In the genomic region with DNA sequence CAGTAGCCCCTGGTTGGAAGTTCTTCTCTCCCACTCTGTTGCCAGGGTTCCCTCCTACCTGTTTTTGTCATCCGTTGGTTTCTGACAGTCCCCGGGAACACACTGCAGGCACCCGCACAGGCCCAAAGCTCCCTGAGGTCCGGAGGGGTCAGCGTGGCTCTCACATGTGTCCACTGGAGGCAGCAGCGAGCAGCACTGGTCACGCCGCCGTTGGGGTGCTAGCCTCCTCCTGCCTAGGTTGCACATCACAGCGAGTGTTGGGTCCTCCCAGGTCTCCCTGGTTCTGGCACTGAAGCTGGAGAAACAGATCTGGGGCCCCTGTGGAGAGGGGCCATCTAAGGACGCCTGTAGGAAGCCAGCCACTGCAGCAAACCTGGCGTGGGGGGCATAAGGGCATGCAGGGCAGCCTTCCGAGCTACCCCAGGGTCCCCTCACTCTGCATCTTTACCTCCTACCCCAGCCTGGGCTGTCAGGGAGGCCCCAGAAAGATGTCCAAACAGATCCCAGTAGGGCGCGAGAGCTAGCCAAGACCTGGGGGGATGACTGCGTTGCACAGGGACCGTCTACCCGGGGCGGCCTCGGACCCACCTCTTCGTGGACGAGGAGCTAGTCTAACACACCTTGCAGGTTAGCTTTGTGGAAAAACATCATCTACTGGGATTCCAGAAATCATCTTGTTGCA, we compare ENCODE assay signal across 8 cellular contexts. TPM values are rescaled to one million over a fixed set of nuclear protein-coding genes. Genes with fewer than 3 reads are reported as not detected.
DNase-seq lines count a peak whose midpoint lies in the region; TF ChIP-seq lines count a peak whose summit lies in the region.

No MANE protein-coding gene starts in this region.

- H3K9me3 Mint-ChIP-seq in Calu3 (ENCODE audit: low read depth, unreplicated experiment): no peaks in the 10 kb centered on the region

- H3K27ac ChIP-seq in mammary epithelial cell (ENCODE audit: insufficient read depth, low read depth, low read length) (no peak overlapping the region), mesendoderm (ENCODE audit: low read depth, low read length) (no peak overlapping the region)

- H4K8ac ChIP-seq in mesendoderm (ENCODE audit: low read depth, low read length): no peak overlapping the region

- H3K4me3 ChIP-seq in mammary epithelial cell (replicated peaks in 1 of 3; ENCODE audit: insufficient read depth in 1 of 3, low read depth in 2 of 3, low read length in 3 of 3) (no peak overlapping the region), mesendoderm (ENCODE audit: low read length) (no peak overlapping the region)

- no peaks in the 10 kb centered on the region for H3K9me3 ChIP-seq in mammary epithelial cell (replicated peaks; ENCODE audit: insufficient read depth, low read length)

- no peaks in the 10 kb centered on the region for H4K20me1 ChIP-seq in mammary epithelial cell (ENCODE audit: insufficient read depth, low read length)

- H4K5ac ChIP-seq in mesendoderm (ENCODE audit: low read length): no peak overlapping the region

- in situ Hi-C loops in mammary epithelial cell (cut with MboI; ENCODE audit: low sequenced_read_pairs in 2 of 2) (no loop called here), G401 (cut with HindIII; ENCODE audit: low sequenced_read_pairs) (no loop called here)

- H3K4me3 Mint-ChIP-seq in Calu3 (ENCODE audit: low read depth, unreplicated experiment): no peak overlapping the region

- intact Hi-C loops in Calu3 (cut with micrococcal nuclease; ENCODE audit: unreplicated experiment): no loop called here
- intact Hi-C loops in mammary epithelial cell (cut with micrococcal nuclease): no loop called here

- H3K23ac ChIP-seq in mesendoderm (ENCODE audit: low read length): no peak overlapping the region

- no peak overlapping the region for H3K18ac ChIP-seq in mesendoderm (ENCODE audit: low read length)

- peak; percentile 16 for DNase-seq in Calu3
- peak; percentile 31 for DNase-seq in OCI-M1 (lab: John Stamatoyannopoulos, UW)
- no peak for DNase-seq in mammary epithelial cell
- DNase-seq in mesendoderm: peak; percentile 25
- DNase-seq in NCI-H1417 treated with DMSO at 0.1 percent for 48 hours (lab: John Stamatoyannopoulos, UW): no peak
- DNase-seq in G401 (ENCODE audit: low spot score): no peak
- DNase-seq in NCI-H2196 treated with DMSO at 0.1 percent for 48 hours (lab: John Stamatoyannopoulos, UW; ENCODE audit: unreplicated experiment): no peak
- no peak for DNase-seq in COLO829 (ENCODE audit: low spot score)

- WGBS in mammary epithelial cell (ENCODE audit: low coverage, missing lambda C conversion rate): 90% methylated on average over 21 of the region's 22 CpGs
- WGBS in mesendoderm (ENCODE audit: extremely low coverage, insufficient coverage, low lambda C conversion rate): no CpG with 5 or more reads among the region's 22 CpGs

- no peak overlapping the region for H3K4ac ChIP-seq in mesendoderm (ENCODE audit: low read depth, low read length)

- no TSS peak for BruUV-seq in Calu3 (replicated peaks; lab: Mats Ljungman, UMichigan)
- no TSS peak for BruUV-seq in mammary epithelial cell (replicated peaks; lab: Mats Ljungman, UMichigan)

- H3K4me2 ChIP-seq in mammary epithelial cell (ENCODE audit: insufficient read depth, low read depth, low read length) (no peak overlapping the region), mesendoderm (ENCODE audit: low read length) (no peak overlapping the region)

- H3K9ac ChIP-seq in mammary epithelial cell (ENCODE audit: insufficient read depth, low read length): no peak overlapping the region
- H3K9ac ChIP-seq in mesendoderm (ENCODE audit: low read length): no peak overlapping the region

- CTCF ChIA-PET in Calu3 (lab: Charles Lee): interaction anchor here (1.0 kb wide), 1 partner anchor 53 kb away, joined by 6 read pairs; the partner anchor contains the start of gene STK32C
- CTCF ChIA-PET in mammary epithelial cell (lab: Charles Lee; ENCODE audit: low non-redundant PET): interaction anchor here (0.6 kb wide), 1 partner anchor 141 kb away, joined by 3 read pairs; no protein-coding TSS in a partner anchor

- no peaks in the 10 kb centered on the region for H3K79me1 ChIP-seq in mesendoderm (ENCODE audit: low read length)

- H2BK15ac ChIP-seq in mesendoderm (replicated peaks; ENCODE audit: low read depth): no peak overlapping the region

- no peak overlapping the region for H2BK5ac ChIP-seq in mesendoderm (ENCODE audit: low read length)

- H2AFZ ChIP-seq in mammary epithelial cell (ENCODE audit: low read depth, low read length): no peak overlapping the region

- no peak overlapping the region for H3K56ac ChIP-seq in mesendoderm (ENCODE audit: low read length)

- TF ChIP-seq CTCF in Calu3 (IDR thresholded peaks at IDR 0.05; ENCODE audit: unreplicated experiment) (no peak), mammary epithelial cell (conservative IDR thresholded peaks at IDR 0.05 in 1 of 2, IDR thresholded peaks at IDR 0.05 in 1 of 2; ENCODE audit: extremely low read depth in 1 of 2, insufficient read depth in 1 of 2, low read depth in 1 of 2, low read length in 2 of 2) (peak; percentile 29 to 36)

- no peaks in the 10 kb centered on the region for H3K79me2 ChIP-seq in mammary epithelial cell (ENCODE audit: insufficient read depth, low read length)
- no peaks in the 10 kb centered on the region for H3K79me2 ChIP-seq in mesendoderm (ENCODE audit: control insufficient read depth, insufficient read depth, low read length)

- H2AK5ac ChIP-seq in mesendoderm (ENCODE audit: low read length): no peak overlapping the region

- H2BK120ac ChIP-seq in mesendoderm (ENCODE audit: low read depth, low read length): no peak overlapping the region

- no peak overlapping the region for H3K27ac Mint-ChIP-seq in Calu3 (ENCODE audit: unreplicated experiment)

- no peaks in the 10 kb centered on the region for H3K36me3 ChIP-seq in mammary epithelial cell (ENCODE audit: insufficient read depth, low read length)
- H3K36me3 ChIP-seq in mesendoderm (ENCODE audit: control insufficient read depth, insufficient read depth, low read length): peaks cover 2% of the 10 kb centered on the region

- no peaks in the 10 kb centered on the region for H3K27me3 Mint-ChIP-seq in Calu3 (ENCODE audit: unreplicated experiment)

- H3K4me1 Mint-ChIP-seq in Calu3 (ENCODE audit: low read depth, unreplicated experiment): no peaks in the 10 kb centered on the region

- H3K27me3 ChIP-seq in mammary epithelial cell (ENCODE audit: insufficient read depth, low read length) (no peaks in the 10 kb centered on the region), mesendoderm (ENCODE audit: insufficient read depth, low read length, poor library complexity) (no peaks in the 10 kb centered on the region)

- dilution Hi-C loops in mammary epithelial cell (cut with HindIII; ENCODE audit: low sequenced_read_pairs): no loop called here

- H3K4me1 ChIP-seq in mammary epithelial cell (ENCODE audit: insufficient read depth, low read length) (no peaks in the 10 kb centered on the region), mesendoderm (ENCODE audit: control insufficient read depth, low read depth, low read length) (no peaks in the 10 kb centered on the region)

- peaks cover 5% of the 10 kb centered on the region for H3K36me3 Mint-ChIP-seq in Calu3 (ENCODE audit: insufficient read depth, unreplicated experiment)

RNA-seq across cellular contexts. Expression of gene LRRC27, which starts 28.9 kb away (rescaled TPM):
- 4.6 and 5.0 TPM in 2 replicates for total RNA-seq in Calu3 (2022)
- 1 to 10 TPM; 6.1 to 6.8 TPM for total RNA-seq in mammary epithelial cell
- 2.0 TPM for polyA plus RNA-seq in mammary epithelial cell
- polyA minus RNA-seq in mammary epithelial cell: 1.3 TPM
- 1.7 TPM for polyA plus RNA-seq in mesendoderm (2013, experiment 1 of 2)
- polyA plus RNA-seq in mesendoderm (2013, experiment 2 of 2): 1.8 TPM
- 3.7 and 11.0 TPM in 2 replicates for total RNA-seq in G401 (2014; rRNA removed; shearing (Covaris generic))

RNA-seq across cellular contexts. Expression of gene PWWP2B, which starts 36.1 kb away (rescaled TPM):
- 12.9 and 15.8 TPM in 2 replicates for total RNA-seq in Calu3 (2022)
- 10 to 100 TPM; 10.7 to 12.3 TPM for total RNA-seq in mammary epithelial cell
- polyA plus RNA-seq in mammary epithelial cell: 4.3 TPM
- polyA minus RNA-seq in mammary epithelial cell: 2.8 TPM
- polyA plus RNA-seq in mesendoderm (2013, experiment 1 of 2): 4.0 TPM
- 3.9 TPM for polyA plus RNA-seq in mesendoderm (2013, experiment 2 of 2)
- 24.5 and 27.6 TPM in 2 replicates for total RNA-seq in G401 (2014; rRNA removed; shearing (Covaris generic))

RNA-seq across cellular contexts. Expression of gene STK32C, which starts 53.2 kb away (rescaled TPM):
- total RNA-seq in Calu3 (2022) (13.5 and 16.0 TPM in 2 replicates), mammary epithelial cell (1 to 10 TPM; 2.5 to 9.2 TPM)
- 9.0 TPM for polyA plus RNA-seq in mammary epithelial cell
- 0.36 TPM for polyA minus RNA-seq in mammary epithelial cell
- polyA plus RNA-seq in mesendoderm (2013, experiment 1 of 2): 3.8 TPM
- polyA plus RNA-seq in mesendoderm (2013, experiment 2 of 2): 3.7 TPM
- total RNA-seq in G401 (2014; rRNA removed; shearing (Covaris generic)): 27.8 and 28.3 TPM in 2 replicates

Comparison
In these comparisons a context has a peak if more than half of its experiments do, and no peak if none do; other contexts are left out.
1. DNase-seq: peak in Calu3 (single experiment), OCI-M1 (single experiment) and mesendoderm (single experiment); none in mammary epithelial cell (single experiment), NCI-H1417 treated with DMSO at 0.1 percent for 48 hours (single experiment), G401 (single experiment), NCI-H2196 treated with DMSO at 0.1 percent for 48 hours (single experiment) and COLO829 (single experiment).